8 cellular contexts compared by ENCODE assay signal in genomic region chr1:54290443-54291184, GRCh38.
A peak's percentile ranks its signal among the peaks of the same experiment; 100 is the strongest.
DNase-seq lines count a peak whose midpoint lies in the region; ATAC-seq and TF ChIP-seq lines count a peak whose summit lies in the region.

No MANE protein-coding gene starts in this region.

- H3F3A ChIP-seq in smooth muscle cell (ENCODE audit: low read depth) = peaks cover 6% of the 10 kb centered on the region

- H3K79me2 ChIP-seq in smooth muscle cell (ENCODE audit: low read depth) = peaks cover 80% of the 10 kb centered on the region

- H4K20me1 ChIP-seq in smooth muscle cell (ENCODE audit: low read depth) = peaks cover 99% of the 10 kb centered on the region

- H3K9ac ChIP-seq in smooth muscle cell (ENCODE audit: low read depth) = no peak overlapping the region

- H3K4me3 ChIP-seq in smooth muscle cell = no peak overlapping the region

- H3K27ac ChIP-seq in smooth muscle cell (ENCODE audit: low read depth) = no peak overlapping the region

- DNase-seq in M059J (ENCODE audit: low read depth) (peak; percentile 21), amniotic epithelial cell (ENCODE audit: low read depth) (peak; percentile 66), iris pigment epithelial cell (ENCODE audit: low read depth) (peak; percentile 47), smooth muscle cell (lab: John Stamatoyannopoulos, UW; ENCODE audit: unreplicated experiment) (no peak), dedifferentiated amniotic fluid mesenchymal stem cell (ENCODE audit: extremely low spot score) (no peak)

- no peak overlapping the region for H2AFZ ChIP-seq in smooth muscle cell (ENCODE audit: low read depth)

- WGBS in smooth muscle cell (ENCODE audit: low lambda C conversion rate) = 54% methylated on average over 12 of the region's 12 CpGs

- no peak for TF ChIP-seq CTCF in smooth muscle cell (IDR thresholded peaks at IDR 0.05; ENCODE audit: borderline replicate concordance, insufficient read depth, poor library complexity, severe bottlenecking)

- peak overlapping the region; percentile 35 for H3K4me2 ChIP-seq in smooth muscle cell

- H3K27me3 ChIP-seq in smooth muscle cell (ENCODE audit: low read depth) = no peaks in the 10 kb centered on the region

- no peaks in the 10 kb centered on the region for H3K9me3 ChIP-seq in smooth muscle cell (replicated peaks; ENCODE audit: low read depth)

- H3K36me3 ChIP-seq in smooth muscle cell (ENCODE audit: low read depth) = no peaks in the 10 kb centered on the region

- ATAC-seq in HG03135 (IDR thresholded peaks at IDR 0.05; ENCODE audit: unreplicated experiment) = no peak
- ATAC-seq in HG03521 (IDR thresholded peaks at IDR 0.05; ENCODE audit: unreplicated experiment) = no peak
- ATAC-seq in HG03139 (IDR thresholded peaks at IDR 0.05; ENCODE audit: unreplicated experiment) = no peak

- peaks cover 50% of the 10 kb centered on the region for H3K4me1 ChIP-seq in smooth muscle cell (ENCODE audit: low read depth)

Comparison
In these comparisons a context has a peak if more than half of its experiments do, and no peak if none do; other contexts are left out.
1. DNase-seq: peak in M059J (single experiment), amniotic epithelial cell (single experiment) and iris pigment epithelial cell (single experiment); none in smooth muscle cell (single experiment) and dedifferentiated amniotic fluid mesenchymal stem cell (single experiment).